Comparison of ENCODE assay signal across 22 cellular contexts in the genomic region with DNA sequence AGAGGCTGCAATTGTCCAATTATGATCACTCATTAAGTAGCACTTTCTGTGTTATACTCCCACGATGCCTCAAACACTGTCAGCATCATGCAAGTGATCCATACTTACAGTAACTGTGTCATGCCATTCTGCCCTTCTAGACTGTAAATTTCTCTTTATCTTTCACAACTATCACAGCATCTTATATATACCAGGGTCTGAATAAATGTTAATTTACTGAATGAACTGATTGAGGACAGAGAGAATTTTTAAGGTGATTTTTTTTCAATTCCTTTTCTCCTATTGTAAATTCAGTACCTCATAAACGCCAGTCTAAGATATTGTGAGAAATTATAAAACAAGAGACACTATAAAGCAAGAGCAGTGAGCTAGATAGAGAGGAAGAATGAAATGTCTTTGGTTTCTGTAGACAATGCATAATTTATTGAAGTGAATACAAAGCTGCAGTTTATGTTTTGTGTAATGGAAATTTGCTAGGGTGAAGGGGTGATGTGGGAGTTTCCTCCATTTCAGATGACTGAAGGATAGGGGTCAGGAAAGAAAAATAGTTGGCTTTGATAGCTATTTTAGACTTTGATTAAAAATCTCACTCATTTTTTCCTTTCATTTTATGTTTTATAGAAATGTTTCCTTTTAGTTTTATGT. TPM values are rescaled to one million over a fixed set of nuclear protein-coding genes. Genes with fewer than 3 reads are reported as not detected.
DNase-seq lines count a peak whose midpoint lies in the region; ATAC-seq and TF ChIP-seq lines count a peak whose summit lies in the region.
"Had no signal": no experiment of that assay in that cellular context is flagged by ENCODE, and none has a peak within 500 bp of the region (broad histone marks: within the 10 kb centered on the region; RNA-seq: fewer than 3 reads in every experiment).

No MANE protein-coding gene starts in this region.

- no peaks in the 10 kb centered on the region for H3K4me1 ChIP-seq in endodermal cell (ENCODE audit: control insufficient read depth, insufficient read depth, low read length)

- DNase-seq in NCI-H1436 treated with DMSO at 0.1 percent for 48 hours (lab: John Stamatoyannopoulos, UW) (peak; percentile 15), NCI-H1436 (lab: John Stamatoyannopoulos, UW) (no peak), NCI-H82 (lab: John Stamatoyannopoulos, UW) (peak; percentile 51), endodermal cell (no peak), pons (ENCODE audit: low spot score) (peak; percentile 66), osteocyte (ENCODE audit: extremely low spot score, unreplicated experiment) (no peak), HuH-7.5 (ENCODE audit: low spot score) (no peak)
- DNase-seq: activated B cell treated with CpG ODN at 0.5 μM for 24 hours; activated CD8-positive, alpha-beta memory T cell treated with anti-CD3 and anti-CD28 coated beads, Interleukin-2, amount 10 ng/mL, durations not matched to agents 7 days and 5 days; activated naive CD4-positive, alpha-beta T cell treated with anti-CD3 and anti-CD28 coated beads, Interleukin-2, amount 10 ng/mL, durations not matched to agents 7 days and 5 days; DMS153; kidney glomerular epithelial cell; mucosa of descending colon; stimulated activated CD4-positive, alpha-beta T cell treated with anti-CD3 and anti-CD28 coated beads, Interleukin-2, amount 100 ng/mL, for 48 hours; thyroid gland had no signal

- H3K4me1 Mint-ChIP-seq in endodermal cell (peaks cover 61% of the 10 kb centered on the region), osteocyte (ENCODE audit: unreplicated experiment) (no peaks in the 10 kb centered on the region)
- H3K4me1 Mint-ChIP-seq: activated CD8-positive, alpha-beta memory T cell treated with anti-CD3 and anti-CD28 coated beads, Interleukin-2, amount 10 ng/mL, durations not matched to agents 7 days and 5 days had no signal

- H3K36me3 Mint-ChIP-seq in endodermal cell (ENCODE audit: low read depth) (peaks cover 86% of the 10 kb centered on the region), osteocyte (ENCODE audit: unreplicated experiment) (no peaks in the 10 kb centered on the region)

- H3K27ac Mint-ChIP-seq in endodermal cell (peak overlapping the region; percentile 32), osteocyte (ENCODE audit: unreplicated experiment) (no peak overlapping the region)
- H3K27ac Mint-ChIP-seq: activated B cell treated with CpG ODN at 0.5 μM for 24 hours; activated CD8-positive, alpha-beta memory T cell treated with anti-CD3 and anti-CD28 coated beads, Interleukin-2, amount 10 ng/mL, durations not matched to agents 7 days and 5 days; activated naive CD4-positive, alpha-beta T cell treated with anti-CD3 and anti-CD28 coated beads, Interleukin-2, amount 10 ng/mL, durations not matched to agents 7 days and 5 days had no signal

- peaks cover 89% of the 10 kb centered on the region for H3K36me3 ChIP-seq in endodermal cell (ENCODE audit: control insufficient read depth, insufficient read depth, low read length)
- H3K36me3 ChIP-seq: BLaER1, cardiac muscle cell had no signal

- no peaks in the 10 kb centered on the region for H3K27me3 Mint-ChIP-seq in endodermal cell (ENCODE audit: insufficient read depth)
- H3K27me3 Mint-ChIP-seq in osteocyte (ENCODE audit: unreplicated experiment), result peaks cover 24% of the 10 kb centered on the region
- H3K27me3 Mint-ChIP-seq: activated B cell treated with CpG ODN at 0.5 μM for 24 hours; activated CD8-positive, alpha-beta memory T cell treated with anti-CD3 and anti-CD28 coated beads, Interleukin-2, amount 10 ng/mL, durations not matched to agents 7 days and 5 days; activated naive CD4-positive, alpha-beta T cell treated with anti-CD3 and anti-CD28 coated beads, Interleukin-2, amount 10 ng/mL, durations not matched to agents 7 days and 5 days had no signal

- WGBS in endodermal cell (ENCODE audit: insufficient coverage in 1 of 2, insufficient read length in 1 of 2), 2 experiments, result 93 to 100% methylated on average over 1 to 2 of the region's 2 CpGs

- no peaks in the 10 kb centered on the region for H3K27me3 ChIP-seq in endodermal cell (ENCODE audit: control insufficient read depth, insufficient read depth, low read length, poor library complexity, severe bottlenecking)
- H3K27me3 ChIP-seq: BLaER1, cardiac muscle cell, hepatocyte, thyroid gland had no signal

- ATAC-seq in HG03457 (IDR thresholded peaks at IDR 0.05; ENCODE audit: unreplicated experiment), result no peak
- ATAC-seq: activated CD8-positive, alpha-beta memory T cell treated with anti-CD3 and anti-CD28 coated beads, Interleukin-2, amount 10 ng/mL, durations not matched to agents 7 days and 5 days; mucosa of descending colon had no signal

- H3K9me3 Mint-ChIP-seq in endodermal cell (no peaks in the 10 kb centered on the region), osteocyte (ENCODE audit: unreplicated experiment) (no peaks in the 10 kb centered on the region)
- H3K9me3 Mint-ChIP-seq: activated B cell treated with CpG ODN at 0.5 μM for 24 hours; activated naive CD4-positive, alpha-beta T cell treated with anti-CD3 and anti-CD28 coated beads, Interleukin-2, amount 10 ng/mL, durations not matched to agents 7 days and 5 days had no signal

- H3K9me3 ChIP-seq in endodermal cell (ENCODE audit: control insufficient read depth, low read length), result no peaks in the 10 kb centered on the region
- H3K9me3 ChIP-seq: BLaER1, mucosa of descending colon, thyroid gland had no signal

- TF ChIP-seq CTCF in endodermal cell (conservative IDR thresholded peaks at IDR 0.05), result no peak
- TF ChIP-seq CTCF in osteocyte (IDR thresholded peaks at IDR 0.05), result no peak

- no peak overlapping the region for H3K4me3 ChIP-seq in endodermal cell (ENCODE audit: low read length)
- H3K4me3 ChIP-seq: BLaER1, cardiac muscle cell, hepatocyte, mucosa of descending colon, thyroid gland had no signal

- H3K9ac ChIP-seq in endodermal cell (ENCODE audit: extremely low read depth, low read length, poor library complexity, severe bottlenecking), result no peak overlapping the region
- H3K9ac ChIP-seq: BLaER1 had no signal

- H3K4me3 Mint-ChIP-seq in endodermal cell (no peak overlapping the region), osteocyte (ENCODE audit: unreplicated experiment) (no peak overlapping the region)
- H3K4me3 Mint-ChIP-seq: activated B cell treated with CpG ODN at 0.5 μM for 24 hours; activated CD8-positive, alpha-beta memory T cell treated with anti-CD3 and anti-CD28 coated beads, Interleukin-2, amount 10 ng/mL, durations not matched to agents 7 days and 5 days; activated naive CD4-positive, alpha-beta T cell treated with anti-CD3 and anti-CD28 coated beads, Interleukin-2, amount 10 ng/mL, durations not matched to agents 7 days and 5 days had no signal

- H3K27ac ChIP-seq in endodermal cell (ENCODE audit: low read depth, low read length), result peak overlapping the region; percentile 42
- H3K27ac ChIP-seq: 22Rv1, BLaER1, cardiac muscle cell, hepatocyte had no signal

RNA-seq across cellular contexts. Expression of a gene that starts 17.3 kb away (rescaled TPM):
- total RNA-seq in endodermal cell (10 to 100 TPM; 49.2 to 58.6 TPM), osteocyte (0.27 TPM in 1 of 2 replicates, not detected in the other)
- 72.1 TPM for polyA plus RNA-seq in endodermal cell (2013, experiment 1 of 2)
- polyA plus RNA-seq in endodermal cell (2013, experiment 2 of 2), result 69.1 TPM

RNA-seq across cellular contexts. Expression of a gene that starts 56.3 kb away (rescaled TPM):
- total RNA-seq in endodermal cell, result under 1 TPM; 0.24 to 0.66 TPM
- polyA plus RNA-seq in endodermal cell (2013, experiment 1 of 2), result 0.18 TPM
- 0.25 TPM for polyA plus RNA-seq in endodermal cell (2013, experiment 2 of 2)
- total RNA-seq in osteocyte, result not detected in 2 replicates
- total RNA-seq: osteoblast; T-helper 1 cell treated with Interleukin-12 subunit alpha and Interleukin-12 subunit beta and Interleukin-4 antibody, amounts not matched to agents 30 ng/mL and 1 ng/mL, for 36 hours had no signal
- polyA plus RNA-seq: hepatocyte had no signal

Comparison
In these comparisons a context has a peak if more than half of its experiments do, and no peak if none do; other contexts are left out.
1. DNase-seq: peak in NCI-H1436 treated with DMSO at 0.1 percent for 48 hours (single experiment), NCI-H82 (single experiment) and pons (single experiment); none in NCI-H1436 (single experiment), endodermal cell (single experiment), osteocyte (single experiment) and HuH-7.5 (single experiment).
2. RNA of a gene that starts 17.3 kb away (total RNA-seq): 49.2 to 58.6 TPM in endodermal cell; 0.27 TPM in osteocyte; every median in the first group is over 10 times any median in the second.